Comparison of ENCODE assay signal across 12 cellular contexts in genomic region chr5:66209350-66209749, GRCh38.
DNase-seq lines count a peak whose midpoint lies in the region; ATAC-seq, FAIRE-seq and TF ChIP-seq lines count a peak whose summit lies in the region.
"Had no signal": no experiment of that assay in that cellular context is flagged by ENCODE, and none has a peak within 500 bp of the region (broad histone marks: within the 10 kb centered on the region; RNA-seq: fewer than 3 reads in every experiment).

No MANE protein-coding gene starts in this region.

- no peak for FAIRE-seq in K562 (lab: Jason Lieb, UNC)

- TF ChIP-seq POLR2A in K562 (conservative IDR thresholded peaks at IDR 0.05) = no peak

- no peaks in the 10 kb centered on the region; the same call in 1 of the 2 replicates for H4K20me1 ChIP-seq in K562 (replicated peaks; ENCODE audit: control insufficient read depth, insufficient read depth, low read length)

- no peak overlapping the region; the same call in 1 of the 2 replicates for H3K4me2 ChIP-seq in K562 (ENCODE audit: insufficient read depth, low read length)

- DNase-seq in ELF-1 (ENCODE audit: low read depth, low spot score) (peak; percentile 74), K562 (ENCODE audit: extremely low read depth in 1 of 4, low spot score in 3 of 4) (peak in 1 of 4 experiments; percentile 19), NAMALWA (ENCODE audit: low spot score) (no peak), NCI-H510A treated with DMSO at 0.1 percent for 48 hours (lab: John Stamatoyannopoulos, UW) (no peak)
- no peak for DNase-seq in CD4-positive, alpha-beta memory T cell
- DNase-seq: GDM1, NCI-H446, T-helper 17 cell had no signal

- no TSS peak for BruUV-seq in K562 (replicated peaks; lab: Mats Ljungman, UMichigan)

- H3K27me3 ChIP-seq in K562 (ENCODE audit: control insufficient read depth in 2 of 2, insufficient read depth in 2 of 2, low read length in 2 of 2) (no peaks in the 10 kb centered on the region), rectal smooth muscle tissue (ENCODE audit: control insufficient read depth, insufficient read depth, low read length) (no peaks in the 10 kb centered on the region)
- no peaks in the 10 kb centered on the region for H3K27me3 ChIP-seq in CD4-positive, alpha-beta memory T cell (ENCODE audit: insufficient read depth, low read length)
- H3K27me3 ChIP-seq: breast epithelium had no signal

- intact Hi-C loops in K562 (cut with micrococcal nuclease) = no loop called here
- intact Hi-C loops in CD4-positive, alpha-beta memory T cell (cut with micrococcal nuclease) = no loop called here

- peak overlapping the region; percentile 38 for H2AFZ ChIP-seq in K562 (ENCODE audit: low read depth, low read length)

- peak; percentile 78 for ATAC-seq in K562
- ATAC-seq in HG03378 (IDR thresholded peaks at IDR 0.05; ENCODE audit: unreplicated experiment) = no peak
- ATAC-seq: T-helper 17 cell had no signal

- no peaks in the 10 kb centered on the region for H3K9me1 ChIP-seq in K562 (ENCODE audit: control insufficient read depth, insufficient read depth, low read length)

- H3K27ac ChIP-seq in K562 (ENCODE audit: extremely low read depth, low read depth, low read length) (no peak overlapping the region), rectal smooth muscle tissue (ENCODE audit: low read depth, low read length) (peak overlapping the region; percentile 47)
- H3K27ac ChIP-seq in CD4-positive, alpha-beta memory T cell (ENCODE audit: low read depth, low read length) = no peak overlapping the region

- H3K4me1 ChIP-seq in K562 (replicated peaks in 1 of 2; ENCODE audit: control insufficient read depth in 2 of 2, insufficient read depth in 2 of 2, low read length in 2 of 2) = peaks cover 6 to 7% of the 10 kb centered on the region in 2 experiments; a peak in 2 of 5 replicates
- peaks cover 29% of the 10 kb centered on the region for H3K4me1 ChIP-seq in rectal smooth muscle tissue (ENCODE audit: control insufficient read depth, insufficient read depth, low read length)
- H3K4me1 ChIP-seq in CD4-positive, alpha-beta memory T cell (ENCODE audit: insufficient read depth, low read length) = no peaks in the 10 kb centered on the region
- H3K4me1 ChIP-seq: breast epithelium had no signal

- H3K36me3 Mint-ChIP-seq in CD4-positive, alpha-beta memory T cell = peaks cover 0 to 9% of the 10 kb centered on the region in 2 donors

- H3K9ac ChIP-seq in K562 (ENCODE audit: insufficient read depth in 1 of 2, low read depth in 2 of 2, low read length in 2 of 2) = no peak overlapping the region
- no peak overlapping the region for H3K9ac ChIP-seq in rectal smooth muscle tissue (ENCODE audit: low read length)

- TF ChIP-seq RAD21 in Ishikawa (IDR thresholded peaks at IDR 0.05; ENCODE audit: low read depth) (peak; percentile 78), K562 (CRISPR knock-in tag; conservative IDR thresholded peaks at IDR 0.05 in 1 of 2, IDR thresholded peaks at IDR 0.05 in 1 of 2) (peak in 1 of 2 experiments; percentile 41; a peak in 2 of 4 replicates)

- CTCF ChIA-PET in K562 (lab: Yijun Ruan, JAX; ENCODE audit: low intra/inter-chr PET ratio) = no interaction called here
- CTCF ChIA-PET in CD4-positive, alpha-beta memory T cell (lab: Charles Lee; ENCODE audit: partially characterized antibody) = no interaction called here

- in situ Hi-C loops in K562 (cut with MboI) = no loop called here

- TF ChIP-seq CTCF in K562 (IDR thresholded peaks at IDR 0.05 in 2 of 3, conservative IDR thresholded peaks at IDR 0.05 in 1 of 3; ENCODE audit: insufficient read depth in 2 of 3, low read depth in 1 of 3, low read length in 3 of 3) = peak; percentile 9 to 24 (median 11); a peak in 1 of 6 replicates

- H3K4me3 Mint-ChIP-seq in CD4-positive, alpha-beta memory T cell = no peak overlapping the region
- H3K4me3 Mint-ChIP-seq: T-helper 17 cell had no signal

- whole genome bisulfite sequencing in K562 (ENCODE audit: insufficient coverage, low coverage, missing lambda C conversion rate) = 49% methylated on average over 4 of the region's 4 CpGs

- POLR2A ChIA-PET in K562 (lab: Yijun Ruan, JAX) = interaction anchor here (0.9 kb wide), 1 partner anchor 25 kb away, joined by 3 read pairs; no protein-coding TSS in a partner anchor
- POLR2A ChIA-PET in CD4-positive, alpha-beta memory T cell (lab: Charles Lee; ENCODE audit: partially characterized antibody) = no interaction called here

- TF ChIP-seq EP300 in Ishikawa (IDR thresholded peaks at IDR 0.05; ENCODE audit: borderline replicate concordance) (peak; percentile 43; the same call in 1 of the 2 replicates), K562 (IDR thresholded peaks at IDR 0.05; ENCODE audit: low read length) (no peak)

- peaks cover 0 to 2% (median 0%) of the 10 kb centered on the region in 8 donors for H3K9me3 Mint-ChIP-seq in CD4-positive, alpha-beta memory T cell

- no peaks in the 10 kb centered on the region for H3K79me2 ChIP-seq in K562 (ENCODE audit: control insufficient read depth, insufficient read depth, low read length)

- H3K27ac Mint-ChIP-seq in CD4-positive, alpha-beta memory T cell = no peak overlapping the region
- H3K27ac Mint-ChIP-seq: T-helper 17 cell had no signal

- no peaks in the 10 kb centered on the region for H3K27me3 Mint-ChIP-seq in CD4-positive, alpha-beta memory T cell
- H3K27me3 Mint-ChIP-seq: T-helper 17 cell had no signal

- H3K4me3 ChIP-seq in K562 (no peak overlapping the region), rectal smooth muscle tissue (ENCODE audit: low read length) (no peak overlapping the region)
- no peak overlapping the region for H3K4me3 ChIP-seq in CD4-positive, alpha-beta memory T cell (ENCODE audit: low read length in 2 of 2)
- H3K4me3 ChIP-seq: breast epithelium had no signal

- H3K4me1 Mint-ChIP-seq in CD4-positive, alpha-beta memory T cell = no peaks in the 10 kb centered on the region

- no peaks in the 10 kb centered on the region for H3K9me3 ChIP-seq in K562 (replicated peaks; ENCODE audit: control insufficient read depth, insufficient read depth, low read depth, low read length)
- H3K9me3 ChIP-seq in CD4-positive, alpha-beta memory T cell (ENCODE audit: control insufficient read depth in 1 of 2, low read length in 2 of 2) = no peaks in the 10 kb centered on the region
- H3K9me3 ChIP-seq: breast epithelium had no signal

- H3K36me3 ChIP-seq in K562 (ENCODE audit: control insufficient read depth, insufficient read depth, low read length) = no peaks in the 10 kb centered on the region
- H3K36me3 ChIP-seq in rectal smooth muscle tissue (ENCODE audit: control insufficient read depth, insufficient read depth, low read length) = no peaks in the 10 kb centered on the region
- no peaks in the 10 kb centered on the region for H3K36me3 ChIP-seq in CD4-positive, alpha-beta memory T cell (ENCODE audit: insufficient read depth, low read length)
- H3K36me3 ChIP-seq: breast epithelium had no signal

TF ChIP-seq in Ishikawa, 13 proteins besides CTCF, POLR2A, EP300 and RAD21 (continues in another document):
- TF ChIP-seq TEAD4 (IDR thresholded peaks at IDR 0.05) = peak; percentile 80
- TF ChIP-seq MAX (IDR thresholded peaks at IDR 0.05) = peak; percentile 15; the same call in 1 of the 2 replicates

TF ChIP-seq in K562, 482 proteins besides CTCF, POLR2A, EP300 and RAD21 (continues in another document):
- no peak for TF ChIP-seq ZNF318 (IDR thresholded peaks at IDR 0.05; ENCODE audit: borderline replicate concordance in 1 of 2, low read depth in 1 of 2)
